In genomic region chr15:101174152-101174920, GRCh38 we compare ENCODE assay signal across 12 cellular contexts.
DNase-seq lines count a peak whose midpoint lies in the region; ATAC-seq, FAIRE-seq and TF ChIP-seq lines count a peak whose summit lies in the region.
"Had no signal": no experiment of that assay in that cellular context is flagged by ENCODE, and none has a peak within 500 bp of the region (broad histone marks: within the 10 kb centered on the region; RNA-seq: fewer than 3 reads in every experiment).

No MANE protein-coding gene starts in this region.

- no peak for FAIRE-seq in bronchial epithelial cell (lab: Jason Lieb, UNC)
- FAIRE-seq: D721Med had no signal

- H3K27ac ChIP-seq in HEK293 (ENCODE audit: extremely low read depth, low read depth, low read length) (no peak overlapping the region), neuronal stem cell (replicated peaks; ENCODE audit: low read length) (no peak overlapping the region)
- H3K27ac ChIP-seq: brain microvascular endothelial cell had no signal

- DNase-seq in NCI-H2171 treated with DMSO at 0.1 percent for 48 hours (lab: John Stamatoyannopoulos, UW) (peak; percentile 31), NCI-H2171 (lab: John Stamatoyannopoulos, UW) (no peak), bronchial epithelial cell (ENCODE audit: low read depth) (peak; percentile 59), neuronal stem cell (ENCODE audit: low spot score) (no peak), NCI-H524 (lab: John Stamatoyannopoulos, UW) (no peak)
- DNase-seq: activated B cell treated with CpG ODN at 0.5 μM for 24 hours, brain microvascular endothelial cell had no signal

- H3K23ac ChIP-seq in neuronal stem cell (ENCODE audit: low read depth, low read length, poor library complexity), result peak overlapping the region; percentile 32

- TF ChIP-seq CTCF in HEK293 (tag by site-specific recombination; IDR thresholded peaks at IDR 0.05) (no peak), bronchial epithelial cell (IDR thresholded peaks at IDR 0.05; ENCODE audit: insufficient read depth, low read length, severe bottlenecking) (no peak)

- H2BK12ac ChIP-seq in neuronal stem cell (ENCODE audit: low read length), result no peak overlapping the region

- CTCF ChIA-PET in HEK293 (lab: Yijun Ruan, JAX), result interaction anchor here (0.6 to 0.7 kb wide), 2 partner anchors 76 to 1473 kb away, joined by 3 read pairs; no protein-coding TSS in a partner anchor

- peak overlapping the region; percentile 21 for H3K18ac ChIP-seq in neuronal stem cell (ENCODE audit: low read length)

- ATAC-seq in HG03097 (IDR thresholded peaks at IDR 0.05; ENCODE audit: low FRiP score, unreplicated experiment) (no peak), GM21367 (IDR thresholded peaks at IDR 0.05; ENCODE audit: unreplicated experiment) (no peak)
- ATAC-seq: sciatic nerve had no signal

- no peak overlapping the region for H4K8ac ChIP-seq in neuronal stem cell (ENCODE audit: low read depth, low read length)

- no peak overlapping the region for H3K4ac ChIP-seq in neuronal stem cell (ENCODE audit: low read length)

- no peak overlapping the region for H2AK5ac ChIP-seq in neuronal stem cell (ENCODE audit: low read depth, low read length)

- H3K9me3 ChIP-seq in HEK293 (ENCODE audit: control insufficient read depth, insufficient read depth, low read depth, low read length) (no peaks in the 10 kb centered on the region), neuronal stem cell (replicated peaks in 1 of 2; ENCODE audit: control insufficient read depth in 2 of 2, insufficient read depth in 1 of 2, low read depth in 1 of 2, low read length in 2 of 2) (peaks cover 2 to 19% of the 10 kb centered on the region in 2 donors)

- H4K91ac ChIP-seq in neuronal stem cell (ENCODE audit: low read depth, low read length, poor library complexity), result no peak overlapping the region

- no peak overlapping the region for H2BK120ac ChIP-seq in neuronal stem cell (ENCODE audit: low read depth, low read length)

- POLR2A ChIA-PET in HEK293 (lab: Yijun Ruan, JAX), result interaction anchor here (1.3 kb wide), 1 partner anchor 77 kb away, joined by 5 read pairs; the partner anchor contains the start of gene CHSY1

- H3K27me3 ChIP-seq in bronchial epithelial cell (ENCODE audit: control insufficient read depth, insufficient read depth, low read length) (no peaks in the 10 kb centered on the region), neuronal stem cell (ENCODE audit: control insufficient read depth in 3 of 3, insufficient read depth in 3 of 3, low read depth in 1 of 3, low read length in 3 of 3) (no peaks in the 10 kb centered on the region)
- H3K27me3 ChIP-seq: brain microvascular endothelial cell had no signal

- H3K9ac ChIP-seq in neuronal stem cell (ENCODE audit: low read depth, low read length, poor library complexity), result no peak overlapping the region

- WGBS in neuronal stem cell (ENCODE audit: extremely low coverage in 2 of 2, insufficient read length in 2 of 2, insufficient replicate concordance in 1 of 2), 2 donors, result no CpG with 5 or more reads among the region's 29 CpGs

- no peak overlapping the region for H2BK5ac ChIP-seq in neuronal stem cell (ENCODE audit: low read length)

- H3K36me3 ChIP-seq in HEK293 (ENCODE audit: control insufficient read depth in 2 of 2, insufficient read depth in 1 of 2, low read length in 2 of 2), result peaks cover 0 to 19% of the 10 kb centered on the region in 2 experiments; a peak in 2 of 3 replicates
- peaks cover 2% of the 10 kb centered on the region for H3K36me3 ChIP-seq in bronchial epithelial cell (ENCODE audit: control insufficient read depth, insufficient read depth, low read length)
- peaks cover 11 to 59% of the 10 kb centered on the region in 2 donors for H3K36me3 ChIP-seq in neuronal stem cell (replicated peaks in 1 of 2; ENCODE audit: control insufficient read depth in 2 of 2, insufficient read depth in 2 of 2, low read length in 2 of 2)

- H3K4me3 ChIP-seq in HEK293 (ENCODE audit: low read depth, low read length), result no peak overlapping the region
- no peak overlapping the region for H3K4me3 ChIP-seq in bronchial epithelial cell (ENCODE audit: low read depth, low read length)
- H3K4me3 ChIP-seq in neuronal stem cell (ENCODE audit: low read length in 2 of 2), result peak overlapping the region in 1 of 2 donors; percentile 37

- H2BK15ac ChIP-seq in neuronal stem cell (ENCODE audit: low read length), result no peak overlapping the region

- H3K4me2 ChIP-seq in neuronal stem cell (ENCODE audit: insufficient read depth, low read length, poor library complexity, severe bottlenecking), result no peak overlapping the region

- H3K79me1 ChIP-seq in neuronal stem cell (ENCODE audit: low read depth, low read length), result no peaks in the 10 kb centered on the region

- H2AFZ ChIP-seq in neuronal stem cell (ENCODE audit: low read length), result no peak overlapping the region

- peaks cover 4% of the 10 kb centered on the region; the same call in 1 of the 2 replicates for H3K4me1 ChIP-seq in HEK293 (ENCODE audit: control insufficient read depth, insufficient read depth, low read length)
- peaks cover 0 to 5% of the 10 kb centered on the region in 2 donors for H3K4me1 ChIP-seq in neuronal stem cell (ENCODE audit: control insufficient read depth in 2 of 2, insufficient read depth in 1 of 2, low read depth in 1 of 2, low read length in 2 of 2)

- no peak overlapping the region for H3K14ac ChIP-seq in neuronal stem cell (ENCODE audit: low read length)

TF ChIP-seq in HEK293, 187 proteins besides CTCF, POLR2A, EP300 and RAD21:
- no peak for TF ChIP-seq ZSCAN16 (tag by site-specific recombination; IDR thresholded peaks at IDR 0.05)
- peak; percentile 49; the same call in 1 of the 2 replicates for TF ChIP-seq ZNF202 (tag by site-specific recombination; IDR thresholded peaks at IDR 0.05; ENCODE audit: borderline replicate concordance)
- TF ChIP-seq, protein P1, sequence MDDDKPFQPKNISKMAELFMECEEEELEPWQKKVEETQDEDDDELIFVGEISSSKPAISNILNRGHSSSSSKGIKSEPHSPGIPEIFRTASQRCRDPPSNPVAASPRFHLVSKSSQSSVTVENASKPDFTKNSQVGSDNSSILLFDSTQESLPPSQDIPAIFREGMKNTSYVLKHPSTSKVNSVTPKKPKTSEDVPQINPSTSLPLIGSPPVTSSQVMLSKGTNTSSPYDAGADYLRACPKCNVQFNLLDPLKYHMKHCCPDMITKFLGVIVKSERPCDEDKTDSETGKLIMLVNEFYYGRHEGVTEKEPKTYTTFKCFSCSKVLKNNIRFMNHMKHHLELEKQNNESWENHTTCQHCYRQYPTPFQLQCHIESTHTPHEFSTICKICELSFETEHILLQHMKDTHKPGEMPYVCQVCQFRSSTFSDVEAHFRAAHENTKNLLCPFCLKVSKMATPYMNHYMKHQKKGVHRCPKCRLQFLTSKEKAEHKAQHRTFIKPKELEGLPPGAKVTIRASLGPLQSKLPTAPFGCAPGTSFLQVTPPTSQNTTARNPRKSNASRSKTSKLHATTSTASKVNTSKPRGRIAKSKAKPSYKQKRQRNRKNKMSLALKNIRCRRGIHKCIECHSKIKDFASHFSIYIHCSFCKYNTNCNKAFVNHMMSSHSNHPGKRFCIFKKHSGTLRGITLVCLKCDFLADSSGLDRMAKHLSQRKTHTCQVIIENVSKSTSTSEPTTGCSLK (tag by site-specific recombination; IDR thresholded peaks at IDR 0.05), result no peak
- TF ChIP-seq KLF8 (tag by site-specific recombination; IDR thresholded peaks at IDR 0.05), result no peak
- no peak for TF ChIP-seq ZFP69B (tag by site-specific recombination; IDR thresholded peaks at IDR 0.05)
- no peak for TF ChIP-seq ZFP41 (tag by site-specific recombination; IDR thresholded peaks at IDR 0.05; ENCODE audit: borderline replicate concordance)
- TF ChIP-seq ZNF133 (tag by site-specific recombination; IDR thresholded peaks at IDR 0.05), result no peak
- TF ChIP-seq SCRT1 (tag by site-specific recombination; IDR thresholded peaks at IDR 0.05; ENCODE audit: borderline replicate concordance), result no peak
- TF ChIP-seq ZNF223 (tag by site-specific recombination; IDR thresholded peaks at IDR 0.05), result no peak
- TF ChIP-seq ZNF169 (tag by site-specific recombination; IDR thresholded peaks at IDR 0.05), result no peak
- TF ChIP-seq FEZF1 (tag by site-specific recombination; IDR thresholded peaks at IDR 0.05), result no peak
- no peak for TF ChIP-seq KLF10 (tag by site-specific recombination; IDR thresholded peaks at IDR 0.05)
- TF ChIP-seq ZNF19 (tag by site-specific recombination; IDR thresholded peaks at IDR 0.05; ENCODE audit: low read depth), result no peak
- peak; percentile 51; the same call in 1 of the 2 replicates for TF ChIP-seq ZIC2 (tag by site-specific recombination; IDR thresholded peaks at IDR 0.05)
- TF ChIP-seq ZSCAN5A (tag by site-specific recombination; IDR thresholded peaks at IDR 0.05), result no peak
- no peak for TF ChIP-seq TRIM28 (IDR thresholded peaks at IDR 0.05; ENCODE audit: borderline replicate concordance, low read length)

Comparison
In these comparisons a context has a peak if more than half of its experiments do, and no peak if none do; other contexts are left out.
1. DNase-seq: peak in NCI-H2171 treated with DMSO at 0.1 percent for 48 hours (single experiment) and bronchial epithelial cell (single experiment); none in NCI-H2171 (single experiment), neuronal stem cell (single experiment) and NCI-H524 (0 of 2).